ENCODE assay signal across 9 cellular contexts in the genomic region with DNA sequence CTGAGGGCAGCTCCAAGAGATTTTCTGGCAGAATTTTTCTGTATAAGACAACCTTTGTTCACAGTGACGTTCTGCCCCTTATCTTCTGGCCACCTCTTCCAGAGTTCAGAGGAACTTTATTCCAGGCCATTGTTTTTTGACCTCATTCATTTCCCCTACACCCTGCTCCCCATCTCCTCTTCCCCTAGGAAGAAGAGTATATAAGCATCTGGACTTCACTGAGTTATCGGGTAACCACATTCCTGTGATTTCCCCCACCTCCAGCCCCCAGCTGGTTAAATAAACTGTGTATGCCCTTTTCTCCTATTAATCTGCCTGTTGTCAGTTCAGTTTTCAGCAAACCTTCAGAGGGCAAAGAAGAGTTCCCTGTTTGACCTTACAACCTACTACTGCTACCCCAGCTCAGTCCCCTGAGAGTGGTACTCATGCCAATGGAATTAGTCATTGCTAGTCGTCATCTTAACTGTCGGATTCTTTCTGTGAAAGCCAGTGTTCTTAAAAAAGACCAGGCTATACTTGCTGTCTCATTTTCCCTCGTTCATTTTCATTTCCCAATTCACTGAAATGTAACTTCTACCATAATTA. TPM values are rescaled to one million over a fixed set of nuclear protein-coding genes. Genes with fewer than 3 reads are reported as not detected.
DNase-seq lines count a peak whose midpoint lies in the region; ATAC-seq, FAIRE-seq and TF ChIP-seq lines count a peak whose summit lies in the region.
"Had no signal": no experiment of that assay in that cellular context is flagged by ENCODE, and none has a peak within 500 bp of the region (broad histone marks: within the 10 kb centered on the region; RNA-seq: fewer than 3 reads in every experiment).

No MANE protein-coding gene starts in this region.

- H3K27ac ChIP-seq in stomach, result peak overlapping the region in 2 of 5 donors; percentile 15 to 63
- H3K27ac ChIP-seq: parathyroid adenoma had no signal

- DNase-seq in DMS 273 treated with DMSO at 0.1 percent for 48 hours (lab: John Stamatoyannopoulos, UW), result peak; percentile 37
- peak; percentile 93 for DNase-seq in HS-5 (ENCODE audit: low read depth)
- peak; percentile 62 for DNase-seq in bronchial epithelial cell (ENCODE audit: low read depth)
- DNase-seq in myocyte (ENCODE audit: low read depth), result peak; percentile 92
- DNase-seq in NCI-H187 treated with DMSO at 0.1 percent for 48 hours (lab: John Stamatoyannopoulos, UW), result no peak
- DNase-seq in activated CD8-positive, alpha-beta memory T cell treated with anti-CD3 and anti-CD28 coated beads for 24 hours, result no peak
- no peak for DNase-seq in stomach

- no peak for TF ChIP-seq POLR2A in stomach (IDR thresholded peaks at IDR 0.05)

- intact Hi-C loops in stomach (cut with DNase I; ENCODE audit: low total_unique reads), result loop anchor here (10.0 kb wide), 1 partner anchor 148 kb away; a partner anchor contains a TSS

- TF ChIP-seq EP300 in stomach (IDR thresholded peaks at IDR 0.05), result no peak

- WGBS in stomach, 5 donors, result 24 to 35% (median 32%) methylated on average over 5 of the region's 5 CpGs

- no peaks in the 10 kb centered on the region for H3K36me3 ChIP-seq in bronchial epithelial cell (ENCODE audit: control insufficient read depth, insufficient read depth, low read length)
- no peaks in the 10 kb centered on the region for H3K36me3 ChIP-seq in stomach

- H3K9me3 ChIP-seq in stomach, result peaks cover 0 to 4% (median 0%) of the 10 kb centered on the region in 4 donors

- no peak for ATAC-seq in HG02623 (IDR thresholded peaks at IDR 0.05; ENCODE audit: unreplicated experiment)

- no peaks in the 10 kb centered on the region for H3K27me3 ChIP-seq in bronchial epithelial cell (ENCODE audit: control insufficient read depth, insufficient read depth, low read length)
- H3K27me3 ChIP-seq in stomach, result no peaks in the 10 kb centered on the region

- TF ChIP-seq CTCF in bronchial epithelial cell (IDR thresholded peaks at IDR 0.05; ENCODE audit: insufficient read depth, low read length, severe bottlenecking) (no peak), stomach (IDR thresholded peaks at IDR 0.05) (no peak)

- H3K4me3 ChIP-seq in bronchial epithelial cell (ENCODE audit: low read depth, low read length) (no peak overlapping the region), stomach (no peak overlapping the region)

- peaks cover 0 to 16% (median 0%) of the 10 kb centered on the region in 4 donors for H3K4me1 ChIP-seq in stomach
- H3K4me1 ChIP-seq: parathyroid adenoma had no signal

- no peak for FAIRE-seq in bronchial epithelial cell (lab: Jason Lieb, UNC)

RNA-seq across cellular contexts. Expression of a gene that starts 14.3 kb away (rescaled TPM):
- total RNA-seq in bronchial epithelial cell (0.53 and 1.3 TPM in 2 replicates), myocyte (0.88 and 1.4 TPM in 2 replicates), stomach (1 to 10 TPM in 1 of 5 donors, under 1 TPM in 3, not detected in 1; under 0.01 to 3.5 (median 0.58) TPM)
- 5.5 TPM for polyA plus RNA-seq in myocyte (2012)
- polyA plus RNA-seq in stomach, result 1 to 10 TPM; 1.1 to 1.5 (median 1.1) TPM

RNA-seq across cellular contexts. Expression of a gene that starts 30.1 kb away (rescaled TPM):
- total RNA-seq in bronchial epithelial cell (0.51 and 0.53 TPM in 2 replicates), myocyte (5.3 and 9.1 TPM in 2 replicates), stomach (10 to 100 TPM in 4 of 5 donors, 1 to 10 TPM in 1; 2.6 to 20.1 (median 14.0) TPM)
- 1.3 TPM for polyA plus RNA-seq in myocyte (2012)
- polyA plus RNA-seq in stomach, result 1 to 10 TPM; 1.6 to 3.2 (median 2.2) TPM

Comparison
In these comparisons a context has a peak if more than half of its experiments do, and no peak if none do; other contexts are left out.
1. DNase-seq: peak in DMS 273 treated with DMSO at 0.1 percent for 48 hours (single experiment), HS-5 (single experiment), bronchial epithelial cell (single experiment) and myocyte (single experiment); none in NCI-H187 treated with DMSO at 0.1 percent for 48 hours (single experiment), activated CD8-positive, alpha-beta memory T cell treated with anti-CD3 and anti-CD28 coated beads for 24 hours (single experiment) and stomach (single experiment).